ENCODE assay signal across 26 cellular contexts in genomic region chr1:68958957-68959356, GRCh38.
DNase-seq lines count a peak whose midpoint lies in the region; ATAC-seq and TF ChIP-seq lines count a peak whose summit lies in the region.
"Had no signal": no experiment of that assay in that cellular context is flagged by ENCODE, and none has a peak within 500 bp of the region (broad histone marks: within the 10 kb centered on the region; RNA-seq: fewer than 3 reads in every experiment).

No MANE protein-coding gene starts in this region.

- H3K4me3 Mint-ChIP-seq in progenitor cell of endocrine pancreas (ENCODE audit: low read depth), result no peak overlapping the region
- H3K4me3 Mint-ChIP-seq: CD14-positive monocyte; CD8-positive, alpha-beta memory T cell; IgD-negative memory B cell had no signal

- H4K20me1 ChIP-seq in BLaER1 (no peaks in the 10 kb centered on the region), MM.1S (ENCODE audit: insufficient read depth, low read length) (no peaks in the 10 kb centered on the region), smooth muscle cell (ENCODE audit: low read depth) (no peaks in the 10 kb centered on the region)

- H3K36me3 ChIP-seq in BLaER1 (no peaks in the 10 kb centered on the region), MM.1S (replicated peaks; ENCODE audit: insufficient read depth, low read length) (no peaks in the 10 kb centered on the region), smooth muscle cell (ENCODE audit: low read depth) (no peaks in the 10 kb centered on the region), breast epithelium (no peaks in the 10 kb centered on the region)
- H3K36me3 ChIP-seq: SJSA1 had no signal

- no peaks in the 10 kb centered on the region for H3K9me3 Mint-ChIP-seq in progenitor cell of endocrine pancreas (ENCODE audit: low read depth)
- H3K9me3 Mint-ChIP-seq: IgD-negative memory B cell had no signal

- H3K9ac ChIP-seq in BLaER1 (no peak overlapping the region; the same call in 1 of the 2 replicates), MM.1S (ENCODE audit: low read length) (no peak overlapping the region), smooth muscle cell (ENCODE audit: low read depth) (no peak overlapping the region)
- H3K9ac ChIP-seq: KMS-11 had no signal

- no peaks in the 10 kb centered on the region for H3K9me3 ChIP-seq in BLaER1
- H3K9me3 ChIP-seq in MM.1S (replicated peaks; ENCODE audit: insufficient read depth, low read length), result no peaks in the 10 kb centered on the region
- no peaks in the 10 kb centered on the region for H3K9me3 ChIP-seq in smooth muscle cell (replicated peaks; ENCODE audit: low read depth)
- no peaks in the 10 kb centered on the region for H3K9me3 ChIP-seq in breast epithelium
- H3K9me3 ChIP-seq: SJSA1 had no signal

- no peak overlapping the region for H2AFZ ChIP-seq in MM.1S (ENCODE audit: low read length)
- peak overlapping the region; percentile 66 for H2AFZ ChIP-seq in smooth muscle cell (ENCODE audit: low read depth)

- TF ChIP-seq CTCF in MM.1S (IDR thresholded peaks at IDR 0.05; ENCODE audit: low read length) (no peak), dorsolateral prefrontal cortex (IDR thresholded peaks at IDR 0.05 in 54 of 56, conservative IDR thresholded peaks at IDR 0.05 in 2 of 56; ENCODE audit: low read depth in 1 of 56, partially characterized antibody in 56 of 56) (no peak), smooth muscle cell (IDR thresholded peaks at IDR 0.05; ENCODE audit: borderline replicate concordance, insufficient read depth, poor library complexity, severe bottlenecking) (no peak), progenitor cell of endocrine pancreas (IDR thresholded peaks at IDR 0.05; ENCODE audit: unreplicated experiment) (no peak), breast epithelium (IDR thresholded peaks at IDR 0.05) (no peak), lower leg skin (IDR thresholded peaks at IDR 0.05) (no peak)

- H3F3A ChIP-seq in MM.1S (ENCODE audit: insufficient read depth, low read length) (no peaks in the 10 kb centered on the region), smooth muscle cell (ENCODE audit: low read depth) (peaks cover 7% of the 10 kb centered on the region)

- no peak overlapping the region for H3K27ac ChIP-seq in BLaER1
- H3K27ac ChIP-seq in MM.1S (ENCODE audit: low read length), result peak overlapping the region; percentile 1; the same call in 1 of the 2 replicates
- peak overlapping the region in 30 of 59 donors; percentile 2 to 76 (median 47) for H3K27ac ChIP-seq in dorsolateral prefrontal cortex
- H3K27ac ChIP-seq in smooth muscle cell (ENCODE audit: low read depth), result peak overlapping the region; percentile 24
- no peak overlapping the region for H3K27ac ChIP-seq in breast epithelium
- H3K27ac ChIP-seq: KMS-11, SJSA1 had no signal

- no peaks in the 10 kb centered on the region for H3K36me3 Mint-ChIP-seq in progenitor cell of endocrine pancreas (ENCODE audit: insufficient read depth)
- H3K36me3 Mint-ChIP-seq: CD14-positive monocyte; CD8-positive, alpha-beta memory T cell; IgD-negative memory B cell had no signal

- no peak overlapping the region for H3K4me3 ChIP-seq in BLaER1
- H3K4me3 ChIP-seq in MM.1S (ENCODE audit: low read length), result no peak overlapping the region; the same call in 1 of the 2 replicates
- no peak overlapping the region for H3K4me3 ChIP-seq in dorsolateral prefrontal cortex
- H3K4me3 ChIP-seq in smooth muscle cell, result no peak overlapping the region
- no peak overlapping the region for H3K4me3 ChIP-seq in breast epithelium
- no peak overlapping the region for H3K4me3 ChIP-seq in lower leg skin (ENCODE audit: low read depth, poor library complexity, severe bottlenecking)
- H3K4me3 ChIP-seq: GM12878, SJSA1 had no signal

- no peaks in the 10 kb centered on the region for H3K27me3 ChIP-seq in BLaER1
- H3K27me3 ChIP-seq in MM.1S (replicated peaks; ENCODE audit: insufficient read depth, low read length), result no peaks in the 10 kb centered on the region
- H3K27me3 ChIP-seq in dorsolateral prefrontal cortex, result no peaks in the 10 kb centered on the region
- H3K27me3 ChIP-seq in smooth muscle cell (ENCODE audit: low read depth), result no peaks in the 10 kb centered on the region
- no peaks in the 10 kb centered on the region for H3K27me3 ChIP-seq in breast epithelium
- H3K27me3 ChIP-seq: SJSA1 had no signal

- peak overlapping the region; percentile 52 for H3K4me2 ChIP-seq in BLaER1
- H3K4me2 ChIP-seq in MM.1S (ENCODE audit: low read depth, low read length), result peak overlapping the region; percentile 21
- H3K4me2 ChIP-seq in smooth muscle cell, result peak overlapping the region; percentile 61
- H3K4me2 ChIP-seq: KMS-11 had no signal

- no peaks in the 10 kb centered on the region for H3K79me2 ChIP-seq in MM.1S (ENCODE audit: low read length)
- H3K79me2 ChIP-seq in smooth muscle cell (ENCODE audit: low read depth), result no peaks in the 10 kb centered on the region

- no peaks in the 10 kb centered on the region for H3K27me3 Mint-ChIP-seq in progenitor cell of endocrine pancreas
- H3K27me3 Mint-ChIP-seq: IgD-negative memory B cell had no signal

- no peaks in the 10 kb centered on the region for H3K9me2 ChIP-seq in MM.1S (replicated peaks; ENCODE audit: insufficient read depth, low read length)

- H3K27ac Mint-ChIP-seq in progenitor cell of endocrine pancreas, result no peak overlapping the region
- H3K27ac Mint-ChIP-seq: CD14-positive monocyte; CD8-positive, alpha-beta memory T cell; IgD-negative memory B cell had no signal

- WGBS in smooth muscle cell (ENCODE audit: low lambda C conversion rate), result 25% methylated on average over 3 of the region's 3 CpGs
- 32 to 40% methylated on average over 3 of the region's 3 CpGs for WGBS in lower leg skin, 2 donors

- intact Hi-C loops in dorsolateral prefrontal cortex (cut with DNase I) (no loop called here), breast epithelium (cut with DNase I; ENCODE audit: low total_unique reads) (no loop called here), lower leg skin (cut with DNase I; ENCODE audit: low total_unique reads) (no loop called here)

- TF ChIP-seq POLR2A in breast epithelium (IDR thresholded peaks at IDR 0.05), result no peak
- TF ChIP-seq POLR2A in lower leg skin (IDR thresholded peaks at IDR 0.05), result no peak

- peak; percentile 68 for DNase-seq in MM.1S
- DNase-seq in dorsolateral prefrontal cortex, result no peak
- no peak for DNase-seq in smooth muscle cell (lab: John Stamatoyannopoulos, UW; ENCODE audit: unreplicated experiment)
- no peak for DNase-seq in progenitor cell of endocrine pancreas (ENCODE audit: low spot score, unreplicated experiment)
- no peak for DNase-seq in breast epithelium (ENCODE audit: low spot score in 2 of 2)
- DNase-seq in lower leg skin (ENCODE audit: low spot score in 2 of 2), result no peak
- DNase-seq: CD8-positive, alpha-beta memory T cell; DMS 273 treated with DMSO at 0.1 percent for 48 hours; DMS79; EL; GDM1; NCI-H1105; NCI-H1436 treated with DMSO at 0.1 percent for 48 hours; NCI-H187 treated with DMSO at 0.1 percent for 48 hours; NCI-H524 treated with DMSO at 0.1 percent for 48 hours; NCI-H774; Right ventricle myocardium superior; RPMI8226 had no signal

- ATAC-seq in GM21367 (IDR thresholded peaks at IDR 0.05; ENCODE audit: unreplicated experiment), result no peak
- ATAC-seq: GM12878, HCT116 had no signal

- peaks cover 2% of the 10 kb centered on the region for H3K4me1 Mint-ChIP-seq in progenitor cell of endocrine pancreas (ENCODE audit: low read depth)
- H3K4me1 Mint-ChIP-seq: CD14-positive monocyte; CD8-positive, alpha-beta memory T cell; IgD-negative memory B cell had no signal

- H3K4me1 ChIP-seq in BLaER1 (peaks cover 13% of the 10 kb centered on the region), MM.1S (ENCODE audit: low read length) (peaks cover 17% of the 10 kb centered on the region), smooth muscle cell (ENCODE audit: low read depth) (peaks cover 7% of the 10 kb centered on the region), breast epithelium (no peaks in the 10 kb centered on the region)
- H3K4me1 ChIP-seq: SJSA1 had no signal

Comparison
In these comparisons a context has a peak if more than half of its experiments do, and no peak if none do; other contexts are left out.
1. H3K27ac ChIP-seq: peak in MM.1S (single experiment), dorsolateral prefrontal cortex (30 of 59) and smooth muscle cell (single experiment); none in BLaER1 (single experiment) and breast epithelium (0 of 2).
2. Peak in every context shown above with its lines, with median percentiles within 50 percentile points of each other: H3K4me2 ChIP-seq.